In genomic region chr20:49567421-49568256, GRCh38 we compare ENCODE assay signal across 9 cellular contexts. TPM values are rescaled to one million over a fixed set of nuclear protein-coding genes. Genes with fewer than 3 reads are reported as not detected.
DNase-seq lines count a peak whose midpoint lies in the region; ATAC-seq and TF ChIP-seq lines count a peak whose summit lies in the region.
"Had no signal": no experiment of that assay in that cellular context is flagged by ENCODE, and none has a peak within 500 bp of the region (broad histone marks: within the 10 kb centered on the region; RNA-seq: fewer than 3 reads in every experiment).

PTGIS (minus strand) TSS chr20:49568137; CDS start chr20:49568116, 21 bp downstream.

- no peak for TF ChIP-seq POLR2A in esophagus muscularis mucosa (IDR thresholded peaks at IDR 0.05; ENCODE audit: low read depth)

- ATAC-seq in naive thymus-derived CD8-positive, alpha-beta T cell: no peak
- ATAC-seq in GM21367 (IDR thresholded peaks at IDR 0.05; ENCODE audit: unreplicated experiment): no peak

- H3K36me3 Mint-ChIP-seq in activated naive CD4-positive, alpha-beta T cell treated with anti-CD3 and anti-CD28 coated beads, Interleukin-2, amount 50 U/mL, for 24 hours: peaks cover 3% of the 10 kb centered on the region
- no peaks in the 10 kb centered on the region for H3K36me3 Mint-ChIP-seq in naive thymus-derived CD8-positive, alpha-beta T cell

- H3K9me3 ChIP-seq in esophagus muscularis mucosa: no peaks in the 10 kb centered on the region

- peaks cover 0 to 23% (median 1%) of the 10 kb centered on the region in 4 donors for H3K27me3 ChIP-seq in esophagus muscularis mucosa

- H3K27me3 Mint-ChIP-seq in activated naive CD4-positive, alpha-beta T cell treated with anti-CD3 and anti-CD28 coated beads, Interleukin-2, amount 50 U/mL, for 24 hours: peaks cover 39% of the 10 kb centered on the region
- H3K27me3 Mint-ChIP-seq in naive thymus-derived CD8-positive, alpha-beta T cell: peaks cover 29 to 76% (median 55%) of the 10 kb centered on the region in 5 donors

- H3K9me3 Mint-ChIP-seq in activated naive CD4-positive, alpha-beta T cell treated with anti-CD3 and anti-CD28 coated beads, Interleukin-2, amount 50 U/mL, for 24 hours: no peaks in the 10 kb centered on the region
- H3K9me3 Mint-ChIP-seq in naive thymus-derived CD8-positive, alpha-beta T cell: peaks cover 0 to 2% (median 0%) of the 10 kb centered on the region in 9 donors

- peaks cover 7 to 68% (median 52%) of the 10 kb centered on the region in 4 donors for H3K4me1 ChIP-seq in esophagus muscularis mucosa

- no peak for TF ChIP-seq EP300 in esophagus muscularis mucosa (IDR thresholded peaks at IDR 0.05)

- H3K27ac ChIP-seq in esophagus muscularis mucosa (replicated peaks in 1 of 4): peak within 1 kb of the TSS; percentile 74 to 91 (median 88)

- no peak for DNase-seq in activated naive CD4-positive, alpha-beta T cell treated with anti-CD3 and anti-CD28 coated beads, Interleukin-2, amount 50 U/mL, for 16 hours
- no peak for DNase-seq in esophagus muscularis mucosa (ENCODE audit: extremely low spot score)
- peak in 1 of 10 donors; percentile 8 for DNase-seq in naive thymus-derived CD8-positive, alpha-beta T cell
- DNase-seq in NCI-H2081 treated with DMSO at 0.1 percent for 48 hours (lab: John Stamatoyannopoulos, UW): no peak
- DNase-seq in NCI-H2107 (lab: John Stamatoyannopoulos, UW): no peak
- DNase-seq in NCI-H2029 treated with DMSO at 0.1 percent for 48 hours (lab: John Stamatoyannopoulos, UW): no peak
- DNase-seq: NCI-H1048 had no signal

- POLR2A ChIA-PET in naive thymus-derived CD8-positive, alpha-beta T cell (lab: Charles Lee): no interaction called here

- peak within 1 kb of the TSS; percentile 56 to 74 (median 67) for H3K4me3 ChIP-seq in esophagus muscularis mucosa

- H3K27ac Mint-ChIP-seq in activated naive CD4-positive, alpha-beta T cell treated with anti-CD3 and anti-CD28 coated beads, Interleukin-2, amount 50 U/mL, for 24 hours: no peak within 1 kb of the TSS
- H3K27ac Mint-ChIP-seq in naive thymus-derived CD8-positive, alpha-beta T cell: no peak within 1 kb of the TSS

- H3K4me1 Mint-ChIP-seq in activated naive CD4-positive, alpha-beta T cell treated with anti-CD3 and anti-CD28 coated beads, Interleukin-2, amount 50 U/mL, for 24 hours: peaks cover 4% of the 10 kb centered on the region
- H3K4me1 Mint-ChIP-seq in naive thymus-derived CD8-positive, alpha-beta T cell: peaks cover 3 to 12% (median 8%) of the 10 kb centered on the region in 4 donors

- 33% methylated on average over 21 of the region's 68 CpGs for WGBS in esophagus muscularis mucosa

- intact Hi-C loops in esophagus muscularis mucosa (cut with DNase I): no loop called here

- no peaks in the 10 kb centered on the region for H3K36me3 ChIP-seq in esophagus muscularis mucosa

- no peak for TF ChIP-seq CTCF in esophagus muscularis mucosa (IDR thresholded peaks at IDR 0.05)

- H3K4me3 Mint-ChIP-seq in activated naive CD4-positive, alpha-beta T cell treated with anti-CD3 and anti-CD28 coated beads, Interleukin-2, amount 50 U/mL, for 24 hours: peak within 1 kb of the TSS; percentile 33
- H3K4me3 Mint-ChIP-seq in naive thymus-derived CD8-positive, alpha-beta T cell: peak within 1 kb of the TSS in 8 of 10 donors; percentile 15 to 73 (median 56)

RNA-seq across cellular contexts. Expression of gene PTGIS, which starts in this region (rescaled TPM):
- total RNA-seq in esophagus muscularis mucosa: 100 to 1,000 TPM; 107 to 217 (median 130) TPM
- total RNA-seq in naive thymus-derived CD8-positive, alpha-beta T cell: not detected
- polyA plus RNA-seq in naive thymus-derived CD8-positive, alpha-beta T cell: not detected

Comparison
In these comparisons a context has a peak if more than half of its experiments do, and no peak if none do; other contexts are left out.
1. RNA of gene PTGIS (total RNA-seq): 107 to 217 TPM in esophagus muscularis mucosa; not detected in naive thymus-derived CD8-positive, alpha-beta T cell; every median in the first group is over 100 times any median in the second.